5 cellular contexts compared by ENCODE assay signal in genomic region chr11:111114091-111114490, GRCh38.
"Had no signal": no experiment of that assay in that cellular context is flagged by ENCODE, and none has a peak within 500 bp of the region (broad histone marks: within the 10 kb centered on the region; RNA-seq: fewer than 3 reads in every experiment).

No MANE protein-coding gene starts in this region.

- DNase-seq: H9, HCEC 1CT, IMR-90 had no signal

- H2AFZ ChIP-seq: GM23338 had no signal

- H3K27ac Mint-ChIP-seq: GM23338, H9 had no signal

- H3K4me2 ChIP-seq: GM23338 had no signal

- H3K4me3 Mint-ChIP-seq: GM23338, H9 had no signal

- H3K4me3 ChIP-seq: GM23338, K562 had no signal

- ATAC-seq: GM23338, K562 had no signal

- H3K9me3 Mint-ChIP-seq: GM23338, H9 had no signal
